Comparison of ENCODE assay signal across 18 cellular contexts in the genomic region with DNA sequence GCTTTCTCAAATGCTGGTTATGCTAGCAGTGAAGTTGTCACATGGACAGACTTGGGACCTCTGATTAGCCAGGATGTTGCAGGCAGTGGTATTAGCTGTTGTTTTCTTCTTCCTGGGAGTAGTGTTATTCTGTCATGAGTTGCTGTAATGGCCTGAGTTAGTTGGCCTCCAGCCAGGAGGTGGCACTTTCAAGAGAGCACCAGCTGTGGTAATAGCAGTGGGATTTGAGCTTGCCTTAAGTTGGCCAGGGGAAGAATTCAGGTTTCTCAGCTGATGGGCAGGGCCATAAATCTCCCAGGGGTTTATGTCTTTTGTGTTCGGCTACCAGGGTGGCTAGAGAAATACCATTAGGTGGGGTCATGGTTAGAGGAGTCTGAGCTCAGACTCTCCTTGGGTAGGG.
DNase-seq lines count a peak whose midpoint lies in the region; ATAC-seq lines count a peak whose summit lies in the region.
"Had no signal": no experiment of that assay in that cellular context is flagged by ENCODE, and none has a peak within 500 bp of the region (broad histone marks: within the 10 kb centered on the region; RNA-seq: fewer than 3 reads in every experiment).

No MANE protein-coding gene starts in this region.

- DNase-seq in NCI-H82 (lab: John Stamatoyannopoulos, UW) (peak; percentile 58), NCI-H82 treated with DMSO at 0.1 percent for 48 hours (lab: John Stamatoyannopoulos, UW; ENCODE audit: unreplicated experiment) (no peak), Daoy (ENCODE audit: low read depth) (peak; percentile 7), NCI-H524 (lab: John Stamatoyannopoulos, UW) (peak; percentile 37 to 84), renal cortical epithelial cell (ENCODE audit: low read depth) (peak; percentile 9), NCI-H2196 treated with DMSO at 0.1 percent for 48 hours (lab: John Stamatoyannopoulos, UW; ENCODE audit: unreplicated experiment) (no peak)
- no peak for DNase-seq in activated effector memory CD4-positive, alpha-beta T cell treated with Interleukin-2 at 50 U/mL for 16 hours
- DNase-seq: CD8-positive, alpha-beta memory T cell; H7; Karpas-422; MG63; NCI-H1048; NCI-H2081; NCI-H226; T-helper 17 cell had no signal

- no peak for ATAC-seq in HG02870 (IDR thresholded peaks at IDR 0.05; ENCODE audit: unreplicated experiment)
- ATAC-seq: A549, Right ventricle myocardium inferior, T-helper 17 cell had no signal

Comparison
In these comparisons a context has a peak if more than half of its experiments do, and no peak if none do; other contexts are left out.
1. DNase-seq: peak in NCI-H82 (single experiment), Daoy (single experiment), NCI-H524 (2 of 2) and renal cortical epithelial cell (single experiment); none in NCI-H82 treated with DMSO at 0.1 percent for 48 hours (single experiment), activated effector memory CD4-positive, alpha-beta T cell treated with Interleukin-2 at 50 U/mL for 16 hours (single experiment) and NCI-H2196 treated with DMSO at 0.1 percent for 48 hours (single experiment).